Comparison of ENCODE assay signal across 8 cellular contexts in genomic region chr16:89722392-89723278, GRCh38. TPM values are rescaled to one million over a fixed set of nuclear protein-coding genes. Genes with fewer than 3 reads are reported as not detected.
DNase-seq lines count a peak whose midpoint lies in the region; ATAC-seq lines count a peak whose summit lies in the region.

No MANE protein-coding gene starts in this region.

- peak; percentile 71 to 85 for DNase-seq in HAP-1 (ENCODE audit: low spot score in 2 of 2)
- DNase-seq in RPMI8226 = peak; percentile 83
- DNase-seq in activated naive CD4-positive, alpha-beta T cell (lab: John Stamatoyannopoulos, UW) = peak in 3 of 4 experiments; percentile 43 to 68 (median 55)
- peak; percentile 91 for DNase-seq in Right ventricle myocardium inferior (ENCODE audit: missing footprints)
- DNase-seq in posterior vena cava (ENCODE audit: low spot score) = peak; percentile 94
- no peak for DNase-seq in HPDE6-E6E7 (ENCODE audit: extremely low spot score)

- in situ Hi-C loops in HAP-1 (cut with MboI; ENCODE audit: low sequenced_read_pairs) = no loop called here

- peaks cover 38 to 63% (median 55%) of the 10 kb centered on the region in 10 experiments for H3K4me1 ChIP-seq in BLaER1 treated with 17β-estradiol and CSF1 and Interleukin-3, amounts not matched to agents 10 nM and 100 nM
- peaks cover 5% of the 10 kb centered on the region; the same call in 1 of the 2 replicates for H3K4me1 ChIP-seq in HAP-1

- peaks cover 52 to 92% (median 61%) of the 10 kb centered on the region in 11 experiments for H4K20me1 ChIP-seq in BLaER1 treated with 17β-estradiol and CSF1 and Interleukin-3, amounts not matched to agents 10 nM and 100 nM

- peak overlapping the region; percentile 96 to 100 (median 99) for H3K4me2 ChIP-seq in BLaER1 treated with 17β-estradiol and CSF1 and Interleukin-3, amounts not matched to agents 10 nM and 100 nM

- no peaks in the 10 kb centered on the region for H3K9me3 ChIP-seq in BLaER1 treated with 17β-estradiol and CSF1 and Interleukin-3, amounts not matched to agents 10 nM and 100 nM (replicated peaks in 1 of 11)
- H3K9me3 ChIP-seq in HAP-1 = no peaks in the 10 kb centered on the region

- intact Hi-C loops in Right ventricle myocardium inferior (cut with DNase I) (no loop called here), posterior vena cava (cut with DNase I) (no loop called here)

- peak overlapping the region; percentile 88 to 98 (median 93) for H3K9ac ChIP-seq in BLaER1 treated with 17β-estradiol and CSF1 and Interleukin-3, amounts not matched to agents 10 nM and 100 nM

- peaks cover 0 to 21% (median 9%) of the 10 kb centered on the region in 11 experiments; a peak in 13 of 22 replicates for H3K27me3 ChIP-seq in BLaER1 treated with 17β-estradiol and CSF1 and Interleukin-3, amounts not matched to agents 10 nM and 100 nM
- no peaks in the 10 kb centered on the region for H3K27me3 ChIP-seq in HAP-1 (ENCODE audit: low read depth)

- peaks cover 45 to 60% (median 52%) of the 10 kb centered on the region in 11 experiments for H3K36me3 ChIP-seq in BLaER1 treated with 17β-estradiol and CSF1 and Interleukin-3, amounts not matched to agents 10 nM and 100 nM
- peaks cover 45% of the 10 kb centered on the region for H3K36me3 ChIP-seq in HAP-1 (replicated peaks)

- peak overlapping the region; percentile 75 to 98 (median 90) for H3K4me3 ChIP-seq in BLaER1 treated with 17β-estradiol and CSF1 and Interleukin-3, amounts not matched to agents 10 nM and 100 nM
- peak overlapping the region; percentile 71 for H3K4me3 ChIP-seq in HAP-1

- peak overlapping the region; percentile 88 to 99 (median 95); a peak in 21 of 22 replicates for H3K27ac ChIP-seq in BLaER1 treated with 17β-estradiol and CSF1 and Interleukin-3, amounts not matched to agents 10 nM and 100 nM

- peak; percentile 41 for ATAC-seq in Right ventricle myocardium inferior
- ATAC-seq in HG03025 (IDR thresholded peaks at IDR 0.05; ENCODE audit: low FRiP score, unreplicated experiment) = no peak

RNA-seq across cellular contexts. Expression of gene ZNF276, which starts 1.3 kb away (rescaled TPM):
- total RNA-seq in Right ventricle myocardium inferior = 10.6 TPM
- total RNA-seq in posterior vena cava = 10 to 100 TPM; 16.4 to 17.4 TPM

RNA-seq across cellular contexts. Expression of gene VPS9D1, which starts 1.9 kb away (rescaled TPM):
- total RNA-seq in Right ventricle myocardium inferior (11.1 TPM), posterior vena cava (10 to 100 TPM in 1 of 2 donors, 1 to 10 TPM in 1; 8.4 to 11.8 TPM)

RNA-seq across cellular contexts. Expression of gene SPATA2L, which starts 21.1 kb away (rescaled TPM):
- total RNA-seq in Right ventricle myocardium inferior (3.4 TPM), posterior vena cava (10 to 100 TPM in 1 of 2 donors, 1 to 10 TPM in 1; 7.9 to 13.0 TPM)

RNA-seq across cellular contexts. Expression of gene CDK10, which starts 36.1 kb away (rescaled TPM):
- total RNA-seq in Right ventricle myocardium inferior = 21.9 TPM
- 10 to 100 TPM; 33.7 to 37.5 TPM for total RNA-seq in posterior vena cava
